Comparison of ENCODE assay signal across 8 cellular contexts in genomic region chr17:8176197-8176940, GRCh38. TPM values are rescaled to one million over a fixed set of nuclear protein-coding genes. Genes with fewer than 3 reads are reported as not detected.
A peak's percentile ranks its signal among the peaks of the same experiment; 100 is the strongest.
DNase-seq lines count a peak whose midpoint lies in the region; ATAC-seq and TF ChIP-seq lines count a peak whose summit lies in the region.

Gene TMEM107, minus strand, starts transcription at chr17:8176380. Its CDS starts 94 bp downstream, at chr17:8176286.

- H3K27me3 ChIP-seq in HAP-1 (ENCODE audit: low read depth): no peaks in the 10 kb centered on the region
- H3K27me3 ChIP-seq in body of pancreas: no peaks in the 10 kb centered on the region
- no peaks in the 10 kb centered on the region for H3K27me3 ChIP-seq in iPS DF 6.9 (ENCODE audit: control insufficient read depth, insufficient read depth, low read length)

- H3K4me3 ChIP-seq in HAP-1 (peak within 1 kb of the TSS; percentile 40), body of pancreas (peak within 1 kb of the TSS in 1 of 2 donors; percentile 16), iPS DF 6.9 (ENCODE audit: low read length) (peak within 1 kb of the TSS; percentile 48; the same call in 1 of the 2 replicates)

- WGBS in body of pancreas, 2 donors: 1 to 3% methylated on average over 18 to 56 of the region's 56 CpGs
- WGBS in iPS DF 6.9 (ENCODE audit: insufficient coverage, insufficient read length): no CpG with 5 or more reads among the region's 56 CpGs

- DNase-seq in DMS 273 treated with DMSO at 0.1 percent for 48 hours (lab: John Stamatoyannopoulos, UW): peak; percentile 41
- peak; percentile 85 to 94 for DNase-seq in HAP-1 (ENCODE audit: low spot score in 2 of 2)
- peak; percentile 71 for DNase-seq in NCI-H1694 (lab: John Stamatoyannopoulos, UW)
- DNase-seq in UCSD-AML1 (lab: John Stamatoyannopoulos, UW; ENCODE audit: unreplicated experiment): peak; percentile 86
- peak; percentile 86 to 90 (median 90) for DNase-seq in body of pancreas
- no peak for DNase-seq in iPS DF 6.9 (ENCODE audit: low read depth, low spot score)
- peak; percentile 94 for DNase-seq in sciatic nerve (ENCODE audit: low spot score)
- DNase-seq in 8988T: no peak

- ATAC-seq in body of pancreas (peak; percentile 74), sciatic nerve (peak; percentile 88)

- H3K36me3 ChIP-seq in HAP-1 (replicated peaks) (no peaks in the 10 kb centered on the region), body of pancreas (replicated peaks in 1 of 2; ENCODE audit: insufficient read depth in 1 of 2, low read depth in 2 of 2) (no peaks in the 10 kb centered on the region), iPS DF 6.9 (ENCODE audit: control insufficient read depth, insufficient read depth, low read length) (no peaks in the 10 kb centered on the region)

- in situ Hi-C loops in HAP-1 (cut with MboI; ENCODE audit: low sequenced_read_pairs): no loop called here

- no peaks in the 10 kb centered on the region for H3K9me3 ChIP-seq in HAP-1
- H3K9me3 ChIP-seq in body of pancreas: no peaks in the 10 kb centered on the region
- H3K9me3 ChIP-seq in iPS DF 6.9 (ENCODE audit: control insufficient read depth, insufficient read depth, low read length): no peaks in the 10 kb centered on the region

- TF ChIP-seq CTCF in body of pancreas (IDR thresholded peaks at IDR 0.05): peak in 1 of 7 experiments; percentile 5

- peak within 1 kb of the TSS; percentile 56 to 79 (median 78) for H3K27ac ChIP-seq in body of pancreas
- H3K27ac ChIP-seq in iPS DF 6.9 (ENCODE audit: low read length): no peak within 1 kb of the TSS

- intact Hi-C loops in body of pancreas (cut with DNase I): loop anchor here (5.0 kb wide), 1 partner anchor 49 kb away; no protein-coding TSS in a partner anchor
- intact Hi-C loops in sciatic nerve (cut with DNase I): no loop called here

- TF ChIP-seq POLR2A in body of pancreas (IDR thresholded peaks at IDR 0.05): peak in 2 of 3 donors; percentile 54 to 63

- H3K4me1 ChIP-seq in HAP-1 (peaks cover 21% of the 10 kb centered on the region), body of pancreas (peaks cover 40% of the 10 kb centered on the region), iPS DF 6.9 (ENCODE audit: control insufficient read depth, insufficient read depth, low read length) (peaks cover 5% of the 10 kb centered on the region)

RNA-seq across cellular contexts. Expression of gene TMEM107, which starts in this region (rescaled TPM):
- 10 to 100 TPM in 1 of 2 donors, 1 to 10 TPM in 1; 7.6 to 12.7 TPM for total RNA-seq in body of pancreas
- total RNA-seq in sciatic nerve: 23.0 TPM

Comparison
In these comparisons a context has a peak if more than half of its experiments do, and no peak if none do; other contexts are left out.
1. DNase-seq: peak in DMS 273 treated with DMSO at 0.1 percent for 48 hours (single experiment), HAP-1 (2 of 2), NCI-H1694 (single experiment), UCSD-AML1 (single experiment), body of pancreas (4 of 4) and sciatic nerve (single experiment); none in iPS DF 6.9 (single experiment) and 8988T (single experiment).